In genomic region chr17:1684307-1685189, GRCh38 we compare ENCODE assay signal across 8 cellular contexts. TPM values are rescaled to one million over a fixed set of nuclear protein-coding genes. Genes with fewer than 3 reads are reported as not detected.
DNase-seq lines count a peak whose midpoint lies in the region; ATAC-seq and TF ChIP-seq lines count a peak whose summit lies in the region.

Gene PRPF8, minus strand, starts transcription at chr17:1684867. Its CDS starts 296 bp downstream, at chr17:1684571.

- peak within 1 kb of the TSS; percentile 99 for H3K4me3 Mint-ChIP-seq in T-helper 17 cell

- no peaks in the 10 kb centered on the region for H3K27me3 Mint-ChIP-seq in T-helper 17 cell

- WGBS in prostate gland: under 1% methylated on average over 67 of the region's 74 CpGs
- under 1% methylated on average over 74 of the region's 74 CpGs for whole genome bisulfite sequencing in urinary bladder

- peaks cover 14 to 20% of the 10 kb centered on the region in 2 donors for H3K36me3 ChIP-seq in prostate gland
- H3K36me3 ChIP-seq in urinary bladder (ENCODE audit: insufficient read depth): peaks cover 10% of the 10 kb centered on the region

- peaks cover 35% of the 10 kb centered on the region for H3K4me1 Mint-ChIP-seq in T-helper 17 cell

- intact Hi-C loops in left ventricle myocardium superior (cut with micrococcal nuclease) (no loop called here), prostate gland (cut with DNase I) (loop anchor here (2.0 kb wide), 1 partner anchor 30 kb away; no protein-coding TSS in a partner anchor)

- peak in 1 of 4 experiments; percentile 18 for TF ChIP-seq CTCF in prostate gland (IDR thresholded peaks at IDR 0.05)

- DNase-seq in NCI-H1694 treated with DMSO at 0.1 percent for 48 hours (lab: John Stamatoyannopoulos, UW): peak; percentile 97
- DNase-seq in T-helper 17 cell: peak; percentile 96 to 97 (median 97)
- DNase-seq in amygdala (lab: John Stamatoyannopoulos, UW): peak; percentile 53 to 98 (median 94)
- peak; percentile 98 for DNase-seq in left ventricle myocardium superior
- DNase-seq in prostate gland (ENCODE audit: low spot score): peak; percentile 98

- H3K27ac Mint-ChIP-seq in T-helper 17 cell: peak within 1 kb of the TSS; percentile 97

- H3K36me3 Mint-ChIP-seq in T-helper 17 cell (ENCODE audit: low read depth): peaks cover 17% of the 10 kb centered on the region

- no peaks in the 10 kb centered on the region for H3K27me3 ChIP-seq in prostate gland (replicated peaks; ENCODE audit: insufficient read depth)

- H3K4me3 ChIP-seq in prostate gland (peak within 1 kb of the TSS; percentile 88 to 93), urinary bladder (ENCODE audit: low read depth, low read length) (peak within 1 kb of the TSS; percentile 84)

- H3K4me1 ChIP-seq in prostate gland (replicated peaks) (peaks cover 6% of the 10 kb centered on the region), urinary bladder (ENCODE audit: insufficient read depth) (peaks cover 3% of the 10 kb centered on the region)

- H3K9me3 ChIP-seq in T-helper 17 cell (ENCODE audit: control insufficient read depth, low read length, poor library complexity, severe bottlenecking): no peaks in the 10 kb centered on the region
- no peaks in the 10 kb centered on the region for H3K9me3 ChIP-seq in prostate gland

- TF ChIP-seq POLR2A in GM15510 (IDR thresholded peaks at IDR 0.05; ENCODE audit: borderline replicate concordance, extremely low read depth, insufficient read length): peak; percentile 82
- peak; percentile 90 for TF ChIP-seq POLR2A in prostate gland (IDR thresholded peaks at IDR 0.05)

- ATAC-seq in HG02885 (IDR thresholded peaks at IDR 0.05; ENCODE audit: poor library complexity, unreplicated experiment) (peak; percentile 99), T-helper 17 cell (peak; percentile 98), left ventricle myocardium superior (peak; percentile 100)

- H3K27ac ChIP-seq in prostate gland (peak within 1 kb of the TSS; percentile 92 to 97), urinary bladder (ENCODE audit: low read depth) (peak within 1 kb of the TSS; percentile 94)

RNA-seq across cellular contexts. Expression of gene PRPF8, which starts in this region (rescaled TPM):
- total RNA-seq in T-helper 17 cell (100 to 1,000 TPM; 451 to 472 TPM), left ventricle myocardium superior (135 TPM), prostate gland (100 to 1,000 TPM; 235 to 321 TPM), urinary bladder (107 TPM)
- polyA plus RNA-seq in urinary bladder: 125 TPM

Comparison
In these comparisons a context has a peak if more than half of its experiments do, and no peak if none do; other contexts are left out.
1. Peak in every context shown above with its lines: DNase-seq, ATAC-seq, H3K4me3 ChIP-seq and H3K27ac ChIP-seq.